8 cellular contexts compared by ENCODE assay signal in genomic region chr13:19632915-19633339, GRCh38. TPM values are rescaled to one million over a fixed set of nuclear protein-coding genes. Genes with fewer than 3 reads are reported as not detected.
DNase-seq lines count a peak whose midpoint lies in the region; ATAC-seq and TF ChIP-seq lines count a peak whose summit lies in the region.

No MANE protein-coding gene starts in this region.

- H3K4me1 ChIP-seq in cardiac muscle cell (ENCODE audit: low read depth) (peaks cover 4% of the 10 kb centered on the region), left lung (peaks cover 16 to 34% of the 10 kb centered on the region in 2 donors), transverse colon (peaks cover 16 to 35% (median 19%) of the 10 kb centered on the region in 4 donors)

- peak overlapping the region; percentile 62 for H3K4me3 ChIP-seq in cardiac muscle cell
- peak overlapping the region; percentile 76 to 91 for H3K4me3 ChIP-seq in left lung
- peak overlapping the region; percentile 44 to 81 (median 64) for H3K4me3 ChIP-seq in transverse colon

- H3K9me3 Mint-ChIP-seq in activated naive CD8-positive, alpha-beta T cell treated with anti-CD3 and anti-CD28 coated beads, Interleukin-2, amount 10 ng/mL, durations not matched to agents 7 days and 5 days = peaks cover 7% of the 10 kb centered on the region

- in situ Hi-C loops in transverse colon (cut with MboI; ENCODE audit: low pct_ligation_motif_present in 1 of 4, low pct_unique_long_range_greater_than_20kb in 1 of 4, low sequenced_read_pairs in 3 of 4) = no loop called here

- TF ChIP-seq CTCF in cardiac muscle cell (IDR thresholded peaks at IDR 0.05; ENCODE audit: low read depth, low read length) (no peak), left lung (IDR thresholded peaks at IDR 0.05) (no peak), transverse colon (IDR thresholded peaks at IDR 0.05) (no peak)

- peaks cover 22% of the 10 kb centered on the region for H3K4me1 Mint-ChIP-seq in activated naive CD8-positive, alpha-beta T cell treated with anti-CD3 and anti-CD28 coated beads, Interleukin-2, amount 10 ng/mL, durations not matched to agents 7 days and 5 days

- peak overlapping the region; percentile 100 for H3K27ac Mint-ChIP-seq in activated naive CD8-positive, alpha-beta T cell treated with anti-CD3 and anti-CD28 coated beads, Interleukin-2, amount 10 ng/mL, durations not matched to agents 7 days and 5 days

- peaks cover 14% of the 10 kb centered on the region for H3K36me3 Mint-ChIP-seq in activated naive CD8-positive, alpha-beta T cell treated with anti-CD3 and anti-CD28 coated beads, Interleukin-2, amount 10 ng/mL, durations not matched to agents 7 days and 5 days

- DNase-seq in cardiac muscle cell (ENCODE audit: low read depth in 1 of 2, low spot score in 1 of 2) (no peak), cardiac septum (ENCODE audit: low spot score) (no peak), left lung (no peak), transverse colon (no peak), NCI-H446 treated with DMSO at 0.1 percent for 48 hours (lab: John Stamatoyannopoulos, UW) (no peak), AG20443 (ENCODE audit: low spot score) (no peak), NCI-H2171 treated with DMSO at 0.1 percent for 48 hours (lab: John Stamatoyannopoulos, UW) (no peak)
- no peak for DNase-seq in activated naive CD8-positive, alpha-beta T cell treated with anti-CD3 and anti-CD28 coated beads, Interleukin-2, amount 10 ng/mL, durations not matched to agents 7 days and 5 days

- H3K4me3 Mint-ChIP-seq in activated naive CD8-positive, alpha-beta T cell treated with anti-CD3 and anti-CD28 coated beads, Interleukin-2, amount 10 ng/mL, durations not matched to agents 7 days and 5 days = peak overlapping the region; percentile 100

- POLR2A ChIA-PET in activated naive CD8-positive, alpha-beta T cell treated with anti-CD3 and anti-CD28 coated beads, Interleukin-2, amount 10 ng/mL, durations not matched to agents 7 days and 5 days (lab: Charles Lee) = interaction anchor here (1.3 to 2.2 kb wide), 2 partner anchors 149 to 231 kb away, joined by 5 to 10 read pairs; partner anchors contain the start of gene ZMYM5

- intact Hi-C loops in cardiac septum (cut with DNase I) (loop anchor here (5.0 to 10.0 kb wide), 3 partner anchors 149 to 324 kb away; partner anchors contain the start of genes PSPC1, ZMYM2 and ZMYM5), left lung (cut with DNase I) (no loop called here), transverse colon (cut with DNase I; ENCODE audit: low total_unique reads) (no loop called here)

- H3K36me3 ChIP-seq in cardiac muscle cell (peaks cover 5% of the 10 kb centered on the region), left lung (no peaks in the 10 kb centered on the region), transverse colon (no peaks in the 10 kb centered on the region)

- no peak for ATAC-seq in activated naive CD8-positive, alpha-beta T cell treated with anti-CD3 and anti-CD28 coated beads, Interleukin-2, amount 10 ng/mL, durations not matched to agents 7 days and 5 days (ENCODE audit: low read depth)
- ATAC-seq in left lung = no peak

- no peak for TF ChIP-seq POLR2A in transverse colon (IDR thresholded peaks at IDR 0.05)

- TF ChIP-seq EP300 in transverse colon (IDR thresholded peaks at IDR 0.05; ENCODE audit: low read depth) = no peak

- 22 to 33% methylated on average over 8 to 13 of the region's 13 CpGs for WGBS in transverse colon (ENCODE audit: low coverage in 1 of 2), 2 donors

- H3K9me3 ChIP-seq in cardiac muscle cell (ENCODE audit: low read depth) = no peaks in the 10 kb centered on the region
- no peaks in the 10 kb centered on the region for H3K9me3 ChIP-seq in left lung
- H3K9me3 ChIP-seq in transverse colon = no peaks in the 10 kb centered on the region

- no peaks in the 10 kb centered on the region for H3K27me3 Mint-ChIP-seq in activated naive CD8-positive, alpha-beta T cell treated with anti-CD3 and anti-CD28 coated beads, Interleukin-2, amount 10 ng/mL, durations not matched to agents 7 days and 5 days

- H3K27me3 ChIP-seq in cardiac muscle cell (no peaks in the 10 kb centered on the region), left lung (no peaks in the 10 kb centered on the region), transverse colon (no peaks in the 10 kb centered on the region)

- H3K27ac ChIP-seq in cardiac muscle cell = peak overlapping the region; percentile 75
- H3K27ac ChIP-seq in left lung = peak overlapping the region; percentile 92 to 93
- peak overlapping the region; percentile 90 to 96 (median 94) for H3K27ac ChIP-seq in transverse colon

RNA-seq across cellular contexts. Expression of gene MPHOSPH8, which starts 0.5 kb away (rescaled TPM):
- total RNA-seq in cardiac muscle cell = 11.9 and 16.5 TPM in 2 replicates
- 13.7 and 15.1 TPM in 2 replicates for polyA plus RNA-seq in cardiac muscle cell
- 34.1 TPM for total RNA-seq in cardiac septum
- 10 to 100 TPM; 62.6 to 65.9 TPM for total RNA-seq in activated naive CD8-positive, alpha-beta T cell treated with anti-CD3 and anti-CD28 coated beads, Interleukin-2, amount 10 ng/mL, durations not matched to agents 7 days and 5 days
- total RNA-seq in left lung = 10 to 100 TPM; 30.9 to 32.4 TPM
- 10 to 100 TPM; 25.8 to 62.7 (median 48.6) TPM for total RNA-seq in transverse colon
